8 cellular contexts compared by ENCODE assay signal in genomic region chr15:48855501-48856440, GRCh38. TPM values are rescaled to one million over a fixed set of nuclear protein-coding genes. Genes with fewer than 3 reads are reported as not detected.
DNase-seq lines count a peak whose midpoint lies in the region; ATAC-seq and TF ChIP-seq lines count a peak whose summit lies in the region.

No MANE protein-coding gene starts in this region.

- no peaks in the 10 kb centered on the region for H3K27me3 Mint-ChIP-seq in stimulated activated memory B cell treated with anti-CD40 and anti-IgM and Interleukin-4, amounts not matched to agents 10 μg/mL and 1 μg/mL and 100 μg/mL, for 72 hours

- no peaks in the 10 kb centered on the region for H3K36me3 ChIP-seq in esophagus muscularis mucosa

- H3K27ac Mint-ChIP-seq in stimulated activated memory B cell treated with anti-CD40 and anti-IgM and Interleukin-4, amounts not matched to agents 10 μg/mL and 1 μg/mL and 100 μg/mL, for 72 hours, result no peak overlapping the region

- no peaks in the 10 kb centered on the region for H3K4me1 Mint-ChIP-seq in stimulated activated memory B cell treated with anti-CD40 and anti-IgM and Interleukin-4, amounts not matched to agents 10 μg/mL and 1 μg/mL and 100 μg/mL, for 72 hours

- H3K4me3 Mint-ChIP-seq in stimulated activated memory B cell treated with anti-CD40 and anti-IgM and Interleukin-4, amounts not matched to agents 10 μg/mL and 1 μg/mL and 100 μg/mL, for 72 hours, result no peak overlapping the region

- H3K27ac ChIP-seq in esophagus muscularis mucosa (replicated peaks in 1 of 4), result peak overlapping the region in 3 of 4 donors; percentile 32 to 37 (median 37)

- H3K9me3 Mint-ChIP-seq in stimulated activated memory B cell treated with anti-CD40 and anti-IgM and Interleukin-4, amounts not matched to agents 10 μg/mL and 1 μg/mL and 100 μg/mL, for 72 hours, result peaks cover 2% of the 10 kb centered on the region

- TF ChIP-seq POLR2A in esophagus muscularis mucosa (IDR thresholded peaks at IDR 0.05; ENCODE audit: low read depth), result no peak

- DNase-seq in GM04503 (ENCODE audit: low read depth), result peak; percentile 67
- peak; percentile 68 for DNase-seq in NCI-H69 (lab: John Stamatoyannopoulos, UW)
- DNase-seq in esophagus muscularis mucosa (ENCODE audit: extremely low spot score), result no peak
- peak; percentile 34 for DNase-seq in pons (ENCODE audit: low spot score)
- DNase-seq in NCI-H1092 (lab: John Stamatoyannopoulos, UW), result no peak

- H3K27me3 ChIP-seq in esophagus muscularis mucosa, result no peaks in the 10 kb centered on the region

- no peak for TF ChIP-seq EP300 in esophagus muscularis mucosa (IDR thresholded peaks at IDR 0.05)

- intact Hi-C loops in esophagus muscularis mucosa (cut with DNase I), result no loop called here

- TF ChIP-seq CTCF in esophagus muscularis mucosa (IDR thresholded peaks at IDR 0.05), result peak; percentile 38 to 58 (median 44)

- H3K9me3 ChIP-seq in esophagus muscularis mucosa, result no peaks in the 10 kb centered on the region

- WGBS in esophagus muscularis mucosa, result 24% methylated on average over 6 of the region's 6 CpGs

- H3K4me1 ChIP-seq in esophagus muscularis mucosa, result peaks cover 4 to 26% (median 18%) of the 10 kb centered on the region in 4 donors

- H3K4me3 ChIP-seq in esophagus muscularis mucosa, result no peak overlapping the region

- no peak for ATAC-seq in stimulated activated memory B cell treated with anti-CD40 and anti-IgM and Interleukin-4, amounts not matched to agents 10 μg/mL and 1 μg/mL and 100 μg/mL, for 72 hours
- no peak for ATAC-seq in esophagus mucosa
- no peak for ATAC-seq in GM18873 (IDR thresholded peaks at IDR 0.05; ENCODE audit: low FRiP score, unreplicated experiment)

- H3K36me3 Mint-ChIP-seq in stimulated activated memory B cell treated with anti-CD40 and anti-IgM and Interleukin-4, amounts not matched to agents 10 μg/mL and 1 μg/mL and 100 μg/mL, for 72 hours, result no peaks in the 10 kb centered on the region

RNA-seq across cellular contexts. Expression of gene EID1, which starts 22.2 kb away (rescaled TPM):
- total RNA-seq in esophagus muscularis mucosa (100 to 1,000 TPM; 250 to 391 (median 334) TPM), esophagus mucosa (30.7 TPM)

RNA-seq across cellular contexts. Expression of gene CEP152, which starts 44.9 kb away (rescaled TPM):
- 10 to 100 TPM in 1 of 4 donors, 1 to 10 TPM in 3; 2.7 to 10.1 (median 3.9) TPM for total RNA-seq in esophagus muscularis mucosa
- 4.5 TPM for total RNA-seq in esophagus mucosa

Comparison
In these comparisons a context has a peak if more than half of its experiments do, and no peak if none do; other contexts are left out.
1. DNase-seq: peak in GM04503 (single experiment), NCI-H69 (single experiment) and pons (single experiment); none in esophagus muscularis mucosa (single experiment) and NCI-H1092 (single experiment).